ENCODE assay signal across 8 cellular contexts in the genomic region with DNA sequence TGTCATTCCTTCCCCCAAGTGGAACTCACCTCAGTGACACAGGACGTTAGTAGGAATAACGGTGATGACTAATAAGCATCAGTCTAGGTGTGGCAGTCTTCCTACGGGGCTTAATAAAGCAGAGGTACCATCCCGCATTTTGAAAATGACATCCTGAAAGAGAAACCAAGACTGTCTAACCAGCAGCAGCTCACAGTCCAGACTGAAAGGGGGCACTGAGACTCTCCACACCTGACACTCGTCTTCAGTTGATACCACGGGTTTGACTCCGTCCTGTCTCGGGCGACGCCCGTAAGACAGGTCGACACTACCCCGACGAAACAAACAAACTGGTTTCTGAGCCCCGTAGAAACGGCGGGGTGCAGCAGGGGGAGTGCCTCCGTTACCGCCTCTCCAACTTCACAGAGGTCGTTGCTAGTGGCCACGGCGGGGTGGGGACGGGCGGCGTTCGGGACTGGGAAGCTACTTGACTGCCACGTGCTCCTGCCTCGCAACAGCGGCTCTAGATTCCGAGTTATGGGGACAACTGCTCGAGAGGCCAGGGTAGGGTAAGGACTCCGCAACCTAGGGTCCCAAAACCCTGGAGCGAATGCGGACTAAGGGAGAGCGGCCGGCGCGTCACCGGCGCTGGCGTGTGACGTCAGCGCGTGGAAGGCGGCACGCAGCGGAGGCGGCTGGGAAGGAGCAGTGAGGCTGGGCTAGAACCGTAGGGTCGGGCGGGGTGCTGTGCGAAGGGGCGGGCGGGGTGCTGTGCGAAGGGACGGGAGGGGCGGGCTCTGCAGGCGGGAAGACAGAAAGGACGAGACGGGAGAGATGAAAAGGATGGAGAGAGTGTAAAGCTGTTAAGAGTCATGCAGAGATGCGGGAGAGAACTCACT. TPM values are rescaled to one million over a fixed set of nuclear protein-coding genes. Genes with fewer than 3 reads are reported as not detected.
DNase-seq lines count a peak whose midpoint lies in the region; ATAC-seq and TF ChIP-seq lines count a peak whose summit lies in the region.

A gene with protein sequence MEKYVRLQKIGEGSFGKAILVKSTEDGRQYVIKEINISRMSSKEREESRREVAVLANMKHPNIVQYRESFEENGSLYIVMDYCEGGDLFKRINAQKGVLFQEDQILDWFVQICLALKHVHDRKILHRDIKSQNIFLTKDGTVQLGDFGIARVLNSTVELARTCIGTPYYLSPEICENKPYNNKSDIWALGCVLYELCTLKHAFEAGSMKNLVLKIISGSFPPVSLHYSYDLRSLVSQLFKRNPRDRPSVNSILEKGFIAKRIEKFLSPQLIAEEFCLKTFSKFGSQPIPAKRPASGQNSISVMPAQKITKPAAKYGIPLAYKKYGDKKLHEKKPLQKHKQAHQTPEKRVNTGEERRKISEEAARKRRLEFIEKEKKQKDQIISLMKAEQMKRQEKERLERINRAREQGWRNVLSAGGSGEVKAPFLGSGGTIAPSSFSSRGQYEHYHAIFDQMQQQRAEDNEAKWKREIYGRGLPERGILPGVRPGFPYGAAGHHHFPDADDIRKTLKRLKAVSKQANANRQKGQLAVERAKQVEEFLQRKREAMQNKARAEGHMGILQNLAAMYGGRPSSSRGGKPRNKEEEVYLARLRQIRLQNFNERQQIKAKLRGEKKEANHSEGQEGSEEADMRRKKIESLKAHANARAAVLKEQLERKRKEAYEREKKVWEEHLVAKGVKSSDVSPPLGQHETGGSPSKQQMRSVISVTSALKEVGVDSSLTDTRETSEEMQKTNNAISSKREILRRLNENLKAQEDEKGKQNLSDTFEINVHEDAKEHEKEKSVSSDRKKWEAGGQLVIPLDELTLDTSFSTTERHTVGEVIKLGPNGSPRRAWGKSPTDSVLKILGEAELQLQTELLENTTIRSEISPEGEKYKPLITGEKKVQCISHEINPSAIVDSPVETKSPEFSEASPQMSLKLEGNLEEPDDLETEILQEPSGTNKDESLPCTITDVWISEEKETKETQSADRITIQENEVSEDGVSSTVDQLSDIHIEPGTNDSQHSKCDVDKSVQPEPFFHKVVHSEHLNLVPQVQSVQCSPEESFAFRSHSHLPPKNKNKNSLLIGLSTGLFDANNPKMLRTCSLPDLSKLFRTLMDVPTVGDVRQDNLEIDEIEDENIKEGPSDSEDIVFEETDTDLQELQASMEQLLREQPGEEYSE (N-terminal part only) (minus strand): TSS at position 593 of the 878 bp plus-strand sequence. CDS start 9,953 bp downstream, outside the sequence.

- H3K27ac ChIP-seq in ACC112 (ENCODE audit: low read depth, low read length) = peak within 1 kb of the TSS; percentile 86
- peak within 1 kb of the TSS; percentile 82 for H3K27ac ChIP-seq in VCaP
- peak within 1 kb of the TSS; percentile 96 for H3K27ac ChIP-seq in smooth muscle cell (ENCODE audit: low read depth)

- peak within 1 kb of the TSS; percentile 97 for H3K9ac ChIP-seq in smooth muscle cell (ENCODE audit: low read depth)

- ATAC-seq in GM18873 (IDR thresholded peaks at IDR 0.05; ENCODE audit: low FRiP score, unreplicated experiment) = peak; percentile 89
- peak; percentile 91 for ATAC-seq in HG03135 (IDR thresholded peaks at IDR 0.05; ENCODE audit: unreplicated experiment)

- H3F3A ChIP-seq in smooth muscle cell (ENCODE audit: low read depth) = no peaks in the 10 kb centered on the region

- TF ChIP-seq CTCF in VCaP (conservative IDR thresholded peaks at IDR 0.05) (no peak), smooth muscle cell (IDR thresholded peaks at IDR 0.05; ENCODE audit: borderline replicate concordance, insufficient read depth, poor library complexity, severe bottlenecking) (no peak)

- H2AFZ ChIP-seq in ACC112 (ENCODE audit: low read length, unreplicated experiment) (peak within 1 kb of the TSS; percentile 99), smooth muscle cell (ENCODE audit: low read depth) (peak within 1 kb of the TSS; percentile 98)

- H3K36me3 ChIP-seq in ACC112 (ENCODE audit: insufficient read depth, low read length) = peaks cover 4% of the 10 kb centered on the region; the same call in 1 of the 2 replicates
- H3K36me3 ChIP-seq in smooth muscle cell (ENCODE audit: low read depth) = no peaks in the 10 kb centered on the region

- H3K4me3 ChIP-seq in ACC112 (ENCODE audit: low read depth, low read length) (peak within 1 kb of the TSS; percentile 100), smooth muscle cell (peak within 1 kb of the TSS; percentile 93)

- H4K20me1 ChIP-seq in smooth muscle cell (ENCODE audit: low read depth) = no peaks in the 10 kb centered on the region

- H3K79me2 ChIP-seq in ACC112 (ENCODE audit: control insufficient read depth, insufficient read depth, low read length, unreplicated experiment) (peaks cover 37% of the 10 kb centered on the region), smooth muscle cell (ENCODE audit: low read depth) (peaks cover 35% of the 10 kb centered on the region)

- under 1% methylated on average over 47 of the region's 61 CpGs for WGBS in smooth muscle cell (ENCODE audit: low lambda C conversion rate)

- peaks cover 9% of the 10 kb centered on the region for H3K4me1 ChIP-seq in ACC112 (ENCODE audit: control insufficient read depth, insufficient read depth, low read length, unreplicated experiment)
- peaks cover 18% of the 10 kb centered on the region for H3K4me1 ChIP-seq in smooth muscle cell (ENCODE audit: low read depth)

- no peaks in the 10 kb centered on the region for H3K9me3 ChIP-seq in smooth muscle cell (replicated peaks; ENCODE audit: low read depth)

- H3K4me2 ChIP-seq in smooth muscle cell = peak within 1 kb of the TSS; percentile 97

- DNase-seq in NCI-H2196 treated with DMSO at 0.1 percent for 48 hours (lab: John Stamatoyannopoulos, UW; ENCODE audit: unreplicated experiment) = peak; percentile 48
- DNase-seq in T47D (ENCODE audit: low read depth in 1 of 2, low spot score in 1 of 2) = peak; percentile 57 to 89
- DNase-seq in iPS-NIHi7 (ENCODE audit: extremely low spot score) = peak; percentile 91
- DNase-seq in smooth muscle cell (lab: John Stamatoyannopoulos, UW; ENCODE audit: unreplicated experiment) = peak; percentile 87

- no peaks in the 10 kb centered on the region for H3K27me3 ChIP-seq in ACC112 (ENCODE audit: insufficient read depth, low read length)
- H3K27me3 ChIP-seq in smooth muscle cell (ENCODE audit: low read depth) = no peaks in the 10 kb centered on the region

- in situ Hi-C loops in T47D (cut with HindIII; ENCODE audit: low pct_unique_long_range_greater_than_20kb, low sequenced_read_pairs) = no loop called here

RNA-seq across cellular contexts. Expression of the gene that starts here (rescaled TPM):
- total RNA-seq in smooth muscle cell = 11.8 and 16.5 TPM in 2 replicates
- 9.4 and 10.5 TPM in 2 replicates for polyA plus RNA-seq in smooth muscle cell

Comparison
In these comparisons a context has a peak if more than half of its experiments do, and no peak if none do; other contexts are left out.
1. Peak in every context shown above with its lines: DNase-seq, ATAC-seq, H3K4me3 ChIP-seq and H3K27ac ChIP-seq.